In the genomic region with DNA sequence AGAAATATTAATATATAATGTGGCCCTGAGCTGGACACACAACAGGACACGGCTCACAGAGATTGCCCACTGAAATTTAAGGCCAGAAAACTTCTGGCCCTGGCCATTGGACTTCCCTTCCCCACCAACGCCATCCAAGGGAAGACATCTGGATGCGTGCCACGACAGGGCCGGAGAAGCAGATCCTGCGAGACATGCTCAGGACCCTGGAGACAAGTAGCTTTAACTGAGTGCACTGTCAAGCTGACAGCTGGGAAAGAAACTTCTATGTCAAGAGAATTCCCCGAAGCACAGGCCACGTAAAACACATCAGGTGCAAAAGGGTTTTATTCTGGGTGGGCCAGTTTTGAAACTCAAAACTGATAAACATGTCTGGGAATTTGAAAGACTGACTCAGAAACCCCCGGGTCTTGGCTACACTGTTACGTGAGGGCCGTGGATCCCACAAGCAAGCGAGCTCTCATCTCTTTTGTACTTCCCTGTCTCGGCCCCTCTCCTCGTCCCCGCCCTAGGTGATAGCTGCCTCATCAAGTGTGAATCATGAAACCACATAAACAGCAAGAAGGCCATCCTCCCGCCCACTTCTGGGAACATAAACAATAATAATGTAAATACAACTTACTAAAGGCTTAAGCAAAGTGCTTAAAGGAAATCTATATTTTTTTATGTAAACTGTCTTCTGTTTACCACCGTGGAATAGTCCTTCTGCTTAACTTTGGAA, we compare ENCODE assay signal across 16 cellular contexts.
DNase-seq lines count a peak whose midpoint lies in the region; ATAC-seq lines count a peak whose summit lies in the region.
"Had no signal": no experiment of that assay in that cellular context is flagged by ENCODE, and none has a peak within 500 bp of the region (broad histone marks: within the 10 kb centered on the region; RNA-seq: fewer than 3 reads in every experiment).

No MANE protein-coding gene starts in this region.

- intact Hi-C loops in left ventricle myocardium superior (cut with micrococcal nuclease): no loop called here

- ATAC-seq in left ventricle myocardium superior (peak; percentile 65), HG02798 (IDR thresholded peaks at IDR 0.05; ENCODE audit: poor library complexity, unreplicated experiment) (no peak), HG02885 (IDR thresholded peaks at IDR 0.05; ENCODE audit: poor library complexity, unreplicated experiment) (no peak)
- ATAC-seq: pancreas had no signal

- DNase-seq in A172 (ENCODE audit: low spot score) (peak; percentile 70), LHCN-M2 (ENCODE audit: low read depth) (peak; percentile 48), brain pericyte (ENCODE audit: low read depth, low spot score) (peak; percentile 27), left ventricle myocardium superior (peak; percentile 59), RKO (ENCODE audit: low spot score) (no peak), inferior parietal cortex (ENCODE audit: extremely low spot score) (no peak)
- DNase-seq: ACHN; activated T-cell treated with anti-CD3 and anti-CD28 coated beads, Interleukin-2, amount 50 U/mL, for 24 hours; amygdala; effector memory CD4-positive, alpha-beta T cell; hippocampal formation; SW 1271; upper lobe of left lung had no signal

Comparison
In these comparisons a context has a peak if more than half of its experiments do, and no peak if none do; other contexts are left out.
1. DNase-seq: peak in A172 (single experiment), LHCN-M2 (single experiment), brain pericyte (single experiment) and left ventricle myocardium superior (single experiment); none in RKO (single experiment) and inferior parietal cortex (single experiment).